ENCODE assay signal across 2 cellular contexts in genomic region chr19:7152568-7152967, GRCh38.
TF ChIP-seq lines count a peak whose summit lies in the region.

No MANE protein-coding gene starts in this region.

TF ChIP-seq in SK-N-SH, 30 proteins besides CTCF, POLR2A, EP300 and RAD21 (continued from another document):
- TF ChIP-seq PBX3 (IDR thresholded peaks at IDR 0.05) (no peak), ELF1 (IDR thresholded peaks at IDR 0.05) (no peak)

TF ChIP-seq in SK-N-SH treated with all-trans-retinoic acid at 6 μM for 48 hours, 23 proteins besides CTCF, POLR2A, EP300 and RAD21 (continued from another document):
- no peak for TF ChIP-seq TSHZ2 (CRISPR knock-in tag; IDR thresholded peaks at IDR 0.05)
- no peak for TF ChIP-seq PPARA (CRISPR knock-in tag; IDR thresholded peaks at IDR 0.05; ENCODE audit: borderline replicate concordance)
TF ChIP-seq in SK-N-SH treated with all-trans-retinoic acid at 6 μM for 48 hours: peak in this region for 0.
